Comparison of ENCODE assay signal across 8 cellular contexts in genomic region chr14:103547455-103547940, GRCh38.
"Had no signal": no experiment of that assay in that cellular context is flagged by ENCODE, and none has a peak within 500 bp of the region (broad histone marks: within the 10 kb centered on the region; RNA-seq: fewer than 3 reads in every experiment).

No MANE protein-coding gene starts in this region.

- H3K4me3 ChIP-seq: body of pancreas, left lung, mucosa of descending colon, pancreas, spleen, tibial artery had no signal

- H3K9me3 ChIP-seq: body of pancreas, left lung, mucosa of descending colon, pancreas, spleen, tibial artery had no signal

- H3K36me3 ChIP-seq: left lung, pancreas, tibial artery had no signal

- H3K27ac ChIP-seq: body of pancreas, epithelial cell of prostate, foreskin keratinocyte, left lung, pancreas, spleen had no signal

- H3K4me1 ChIP-seq: foreskin keratinocyte had no signal

- H3K27me3 ChIP-seq: body of pancreas, pancreas, tibial artery had no signal
